ENCODE assay signal across 3 cellular contexts in genomic region chr9:90478821-90479220, GRCh38.
TF ChIP-seq lines count a peak whose summit lies in the region.

No MANE protein-coding gene starts in this region.

TF ChIP-seq in GM23338, 12 proteins besides CTCF, POLR2A, EP300 and RAD21 (continued from another document):
- TF ChIP-seq ZNF462 (CRISPR knock-in tag; IDR thresholded peaks at IDR 0.05), result no peak

TF ChIP-seq in WTC11, 78 proteins besides CTCF, POLR2A, EP300 and RAD21 (continued from another document):
- TF ChIP-seq OVOL2 (CRISPR knock-in tag; IDR thresholded peaks at IDR 0.05; ENCODE audit: borderline replicate concordance) (no peak), AFF4 (CRISPR knock-in tag; IDR thresholded peaks at IDR 0.05; ENCODE audit: borderline replicate concordance) (no peak)
TF ChIP-seq in WTC11: peak in this region for 0.

TF ChIP-seq in SK-N-SH, 30 proteins besides CTCF, POLR2A, EP300 and RAD21 (continued from another document):
- no peak for TF ChIP-seq PBX3 (IDR thresholded peaks at IDR 0.05)
- TF ChIP-seq MXI1 (IDR thresholded peaks at IDR 0.05; ENCODE audit: low read depth, low read length), result no peak
- no peak for TF ChIP-seq POLR2AphosphoS5 (IDR thresholded peaks at IDR 0.05; ENCODE audit: low read depth, low read length)
- TF ChIP-seq, protein P1, sequence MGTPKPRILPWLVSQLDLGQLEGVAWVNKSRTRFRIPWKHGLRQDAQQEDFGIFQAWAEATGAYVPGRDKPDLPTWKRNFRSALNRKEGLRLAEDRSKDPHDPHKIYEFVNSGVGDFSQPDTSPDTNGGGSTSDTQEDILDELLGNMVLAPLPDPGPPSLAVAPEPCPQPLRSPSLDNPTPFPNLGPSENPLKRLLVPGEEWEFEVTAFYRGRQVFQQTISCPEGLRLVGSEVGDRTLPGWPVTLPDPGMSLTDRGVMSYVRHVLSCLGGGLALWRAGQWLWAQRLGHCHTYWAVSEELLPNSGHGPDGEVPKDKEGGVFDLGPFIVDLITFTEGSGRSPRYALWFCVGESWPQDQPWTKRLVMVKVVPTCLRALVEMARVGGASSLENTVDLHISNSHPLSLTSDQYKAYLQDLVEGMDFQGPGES (IDR thresholded peaks at IDR 0.05; ENCODE audit: low read depth, low read length), result no peak
- TF ChIP-seq RFX5 (IDR thresholded peaks at IDR 0.05; ENCODE audit: low read length), result no peak
- no peak for TF ChIP-seq NRF1 (IDR thresholded peaks at IDR 0.05; ENCODE audit: low read depth, low read length)
- TF ChIP-seq RXRA (IDR thresholded peaks at IDR 0.05; ENCODE audit: borderline replicate concordance, low read depth), result no peak
